Comparison of ENCODE assay signal across 14 cellular contexts in genomic region chr12:19045421-19045820, GRCh38.
"Had no signal": no experiment of that assay in that cellular context is flagged by ENCODE, and none has a peak within 500 bp of the region (broad histone marks: within the 10 kb centered on the region; RNA-seq: fewer than 3 reads in every experiment).

No MANE protein-coding gene starts in this region.

- FAIRE-seq: bronchial epithelial cell, colon had no signal

- DNase-seq: activated CD4-positive, alpha-beta T cell treated with anti-CD3 and anti-CD28 coated beads, Interleukin-2, amount 50 U/mL, for 1 hour; amygdala; effector CD4-positive, alpha-beta T cell; naive thymus-derived CD8-positive, alpha-beta T cell; occipital lobe; stimulated activated CD4-positive, alpha-beta T cell treated with anti-CD3 and anti-CD28 coated beads, Interleukin-4, amount 100 ng/mL, for 1 hour; stimulated activated CD8-positive, alpha-beta memory T cell treated with anti-CD3 and anti-CD28 coated beads, Interleukin-4, amount 100 ng/mL, for 48 hours; testis had no signal

- H3K9me3 ChIP-seq: gastroesophageal sphincter, mucosa of descending colon, testis had no signal

- H3K36me3 ChIP-seq: gastroesophageal sphincter had no signal

- H3K4me1 ChIP-seq: testis had no signal

- H3K4me3 Mint-ChIP-seq: activated naive CD4-positive, alpha-beta T cell treated with anti-CD3 and anti-CD28 coated beads, Interleukin-2, amount 50 U/mL, for 24 hours; naive thymus-derived CD8-positive, alpha-beta T cell; stimulated activated naive CD8-positive, alpha-beta T cell treated with anti-CD3 and anti-CD28 coated beads, Interleukin-15, Interleukin-2, amounts not matched to agents 100 ng/mL and 50 ng/mL, for 24 hours had no signal

- H3K27ac Mint-ChIP-seq: activated naive CD4-positive, alpha-beta T cell treated with anti-CD3 and anti-CD28 coated beads, Interleukin-2, amount 50 U/mL, for 24 hours; naive thymus-derived CD8-positive, alpha-beta T cell; stimulated activated naive CD8-positive, alpha-beta T cell treated with anti-CD3 and anti-CD28 coated beads, Interleukin-15, Interleukin-2, amounts not matched to agents 100 ng/mL and 50 ng/mL, for 24 hours had no signal

- H3K27me3 Mint-ChIP-seq: activated naive CD4-positive, alpha-beta T cell treated with anti-CD3 and anti-CD28 coated beads, Interleukin-2, amount 50 U/mL, for 24 hours; stimulated activated naive CD8-positive, alpha-beta T cell treated with anti-CD3 and anti-CD28 coated beads, Interleukin-15, Interleukin-2, amounts not matched to agents 100 ng/mL and 50 ng/mL, for 24 hours had no signal

- ATAC-seq: gastroesophageal sphincter; naive thymus-derived CD8-positive, alpha-beta T cell had no signal

- H3K4me3 ChIP-seq: gastroesophageal sphincter, mucosa of descending colon, testis had no signal

- H3K27ac ChIP-seq: gastroesophageal sphincter, testis had no signal

- H3K27me3 ChIP-seq: gastroesophageal sphincter, testis had no signal

- H3K9me3 Mint-ChIP-seq: activated naive CD4-positive, alpha-beta T cell treated with anti-CD3 and anti-CD28 coated beads, Interleukin-2, amount 50 U/mL, for 24 hours had no signal

- H3K36me3 Mint-ChIP-seq: activated naive CD4-positive, alpha-beta T cell treated with anti-CD3 and anti-CD28 coated beads, Interleukin-2, amount 50 U/mL, for 24 hours; naive thymus-derived CD8-positive, alpha-beta T cell had no signal

- H3K4me1 Mint-ChIP-seq: activated naive CD4-positive, alpha-beta T cell treated with anti-CD3 and anti-CD28 coated beads, Interleukin-2, amount 50 U/mL, for 24 hours had no signal
